Comparison of ENCODE assay signal across 8 cellular contexts in genomic region chr7:112080441-112080840, GRCh38.
DNase-seq lines count a peak whose midpoint lies in the region; ATAC-seq and TF ChIP-seq lines count a peak whose summit lies in the region.

No MANE protein-coding gene starts in this region.

- peaks cover 11% of the 10 kb centered on the region for H3K4me1 ChIP-seq in body of pancreas

- H3K27me3 ChIP-seq in body of pancreas: no peaks in the 10 kb centered on the region

- intact Hi-C loops in body of pancreas (cut with DNase I): no loop called here

- H3K4me3 ChIP-seq in body of pancreas: no peak overlapping the region

- DNase-seq in GF-D8 (lab: John Stamatoyannopoulos, UW) (peak; percentile 81), body of pancreas (peak in 1 of 4 donors; percentile 61), medulla oblongata (ENCODE audit: extremely low spot score) (peak; percentile 86), NCI-H2081 (lab: John Stamatoyannopoulos, UW) (no peak), HuH-7.5 (ENCODE audit: low spot score) (no peak)
- no peak for DNase-seq in activated CD4-positive, alpha-beta T cell treated with anti-CD3 and anti-CD28 coated beads for 4 hours

- no peaks in the 10 kb centered on the region for H3K9me3 ChIP-seq in body of pancreas

- TF ChIP-seq CTCF in body of pancreas (IDR thresholded peaks at IDR 0.05): no peak

- 66 to 83% methylated on average over 5 of the region's 5 CpGs for WGBS in body of pancreas, 2 donors

- H3K27ac ChIP-seq in body of pancreas: peak overlapping the region in 1 of 4 donors; percentile 74

- no peak for TF ChIP-seq POLR2A in body of pancreas (IDR thresholded peaks at IDR 0.05)

- peak; percentile 80 for TF ChIP-seq EP300 in Ishikawa (IDR thresholded peaks at IDR 0.05; ENCODE audit: borderline replicate concordance)

- ATAC-seq in GM21723 (IDR thresholded peaks at IDR 0.05; ENCODE audit: unreplicated experiment) (peak; percentile 86), body of pancreas (peak; percentile 15)

- H3K36me3 ChIP-seq in body of pancreas (replicated peaks in 1 of 2; ENCODE audit: insufficient read depth in 1 of 2, low read depth in 2 of 2): no peaks in the 10 kb centered on the region

- no peak for TF ChIP-seq RAD21 in Ishikawa (IDR thresholded peaks at IDR 0.05; ENCODE audit: low read depth)

TF ChIP-seq in Ishikawa, 13 proteins besides CTCF, POLR2A, EP300 and RAD21:
- TF ChIP-seq ZBTB7A (IDR thresholded peaks at IDR 0.05; ENCODE audit: low read depth) (no peak), NFIC (IDR thresholded peaks at IDR 0.05) (peak; percentile 70), USF1 (IDR thresholded peaks at IDR 0.05) (0 out of 2 replicates have a peak, but pooled peaks have one; percentile 34), FOXM1 (IDR thresholded peaks at IDR 0.05; ENCODE audit: borderline replicate concordance, low read depth) (peak; percentile 67; the same call in 1 of the 2 replicates), MAX (IDR thresholded peaks at IDR 0.05) (peak; percentile 41; the same call in 1 of the 2 replicates), CREB1 (IDR thresholded peaks at IDR 0.05; ENCODE audit: low read depth) (peak; percentile 29; the same call in 1 of the 2 replicates), TCF12 (IDR thresholded peaks at IDR 0.05; ENCODE audit: low read depth) (peak; percentile 75), EGR1 (IDR thresholded peaks at IDR 0.05) (no peak), TEAD4 (IDR thresholded peaks at IDR 0.05) (peak; percentile 85), CEBPB (IDR thresholded peaks at IDR 0.05) (peak; percentile 86), TAF1 (IDR thresholded peaks at IDR 0.05; ENCODE audit: low read depth) (no peak), REST (IDR thresholded peaks at IDR 0.05; ENCODE audit: low read depth) (no peak), YY1 (IDR thresholded peaks at IDR 0.05; ENCODE audit: low read depth) (no peak)

Comparison
In these comparisons a context has a peak if more than half of its experiments do, and no peak if none do; other contexts are left out.
1. DNase-seq: peak in GF-D8 (single experiment) and medulla oblongata (single experiment); none in activated CD4-positive, alpha-beta T cell treated with anti-CD3 and anti-CD28 coated beads for 4 hours (0 of 2), NCI-H2081 (0 of 2) and HuH-7.5 (single experiment).